ENCODE assay signal across 8 cellular contexts in the genomic region with DNA sequence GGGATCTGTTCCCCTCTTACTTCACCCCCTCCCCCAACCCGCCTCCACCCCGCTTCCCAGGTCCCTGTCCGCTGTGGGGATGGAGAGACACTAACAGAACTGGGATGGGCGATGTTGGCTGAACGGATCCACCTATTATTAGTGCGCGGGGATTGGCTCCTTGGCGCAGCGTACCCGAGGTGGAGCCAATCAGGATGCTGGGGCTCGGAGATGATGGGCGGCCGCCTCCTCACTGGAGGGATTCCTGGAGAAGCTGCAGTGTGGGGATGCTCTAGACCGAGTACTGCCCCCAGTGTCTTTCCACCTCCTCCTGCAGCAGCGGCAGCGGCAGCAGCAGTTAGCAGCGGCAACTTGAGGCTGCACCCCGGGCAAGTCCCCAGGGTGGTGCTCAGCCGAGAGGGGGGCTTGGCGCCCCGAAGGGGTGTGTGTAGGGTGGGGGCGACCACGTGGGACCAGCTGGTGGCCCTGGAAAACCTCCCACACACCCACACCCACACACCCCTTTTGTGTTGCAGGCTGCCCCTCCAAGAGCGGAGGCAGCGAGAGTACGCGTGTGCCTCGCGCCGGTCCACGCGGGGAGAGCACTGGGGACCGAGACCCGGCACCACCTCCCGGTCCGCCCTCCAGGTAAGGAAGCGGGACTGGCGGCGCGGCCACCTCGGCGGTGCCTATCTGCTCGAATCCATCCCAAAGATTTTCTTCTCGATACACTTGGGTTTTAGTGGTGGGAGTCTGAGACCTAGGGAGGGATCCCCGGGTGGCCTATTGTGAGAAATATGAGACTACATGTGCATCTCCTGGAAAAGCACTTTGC. TPM values are rescaled to one million over a fixed set of nuclear protein-coding genes. Genes with fewer than 3 reads are reported as not detected.
A peak's percentile ranks its signal among the peaks of the same experiment; 100 is the strongest.
DNase-seq lines count a peak whose midpoint lies in the region; ATAC-seq lines count a peak whose summit lies in the region.

A gene (plus strand): TSS at position 292 of the 814 bp plus-strand sequence.

- DNase-seq in COLO829 (ENCODE audit: low spot score) (peak; percentile 65), NCI-H146 (lab: John Stamatoyannopoulos, UW) (peak; percentile 98), amniotic stem cell (lab: John Stamatoyannopoulos, UW) (peak; percentile 75), left cardiac atrium (peak; percentile 21), posterior vena cava (ENCODE audit: low spot score) (peak; percentile 72)
- no peak for DNase-seq in naive thymus-derived CD8-positive, alpha-beta T cell

- POLR2A ChIA-PET in naive thymus-derived CD8-positive, alpha-beta T cell (lab: Charles Lee) = no interaction called here

- intact Hi-C loops in left cardiac atrium (cut with DNase I) (no loop called here), posterior vena cava (cut with DNase I) (no loop called here)

- no peaks in the 10 kb centered on the region for H3K36me3 Mint-ChIP-seq in naive thymus-derived CD8-positive, alpha-beta T cell

- ATAC-seq in GM21737 (IDR thresholded peaks at IDR 0.05; ENCODE audit: unreplicated experiment) (peak; percentile 19), left cardiac atrium (peak; percentile 30 to 52), HG03039 (IDR thresholded peaks at IDR 0.05; ENCODE audit: unreplicated experiment) (no peak)
- no peak for ATAC-seq in naive thymus-derived CD8-positive, alpha-beta T cell

- H3K4me3 Mint-ChIP-seq in naive thymus-derived CD8-positive, alpha-beta T cell = peak within 1 kb of the TSS in 3 of 10 donors; percentile 11 to 69 (median 40)

- peaks cover 4 to 23% (median 22%) of the 10 kb centered on the region in 5 donors for H3K27me3 Mint-ChIP-seq in naive thymus-derived CD8-positive, alpha-beta T cell

- H3K27ac Mint-ChIP-seq in naive thymus-derived CD8-positive, alpha-beta T cell = no peak within 1 kb of the TSS

- H3K4me1 Mint-ChIP-seq in naive thymus-derived CD8-positive, alpha-beta T cell = peaks cover 0 to 5% (median 2%) of the 10 kb centered on the region in 4 donors

- H3K9me3 Mint-ChIP-seq in naive thymus-derived CD8-positive, alpha-beta T cell = peaks cover 0 to 9% (median 4%) of the 10 kb centered on the region in 9 donors

RNA-seq across cellular contexts. Expression of the gene that starts here (rescaled TPM):
- total RNA-seq in left cardiac atrium = 1 to 10 TPM in 1 of 2 donors, under 1 TPM in 1; 0.68 to 1.5 TPM
- total RNA-seq in posterior vena cava = 1 to 10 TPM; 2.0 to 2.6 TPM
- not detected for total RNA-seq in naive thymus-derived CD8-positive, alpha-beta T cell
- not detected for polyA plus RNA-seq in naive thymus-derived CD8-positive, alpha-beta T cell

Comparison
In these comparisons a context has a peak if more than half of its experiments do, and no peak if none do; other contexts are left out.
1. DNase-seq: peak in COLO829 (single experiment), NCI-H146 (single experiment), amniotic stem cell (single experiment), left cardiac atrium (single experiment) and posterior vena cava (single experiment); none in naive thymus-derived CD8-positive, alpha-beta T cell (0 of 10).
2. ATAC-seq: peak in GM21737 (single experiment) and left cardiac atrium (2 of 2); none in HG03039 (single experiment) and naive thymus-derived CD8-positive, alpha-beta T cell (0 of 2).